ENCODE assay signal across 1 cellular context in the genomic region with DNA sequence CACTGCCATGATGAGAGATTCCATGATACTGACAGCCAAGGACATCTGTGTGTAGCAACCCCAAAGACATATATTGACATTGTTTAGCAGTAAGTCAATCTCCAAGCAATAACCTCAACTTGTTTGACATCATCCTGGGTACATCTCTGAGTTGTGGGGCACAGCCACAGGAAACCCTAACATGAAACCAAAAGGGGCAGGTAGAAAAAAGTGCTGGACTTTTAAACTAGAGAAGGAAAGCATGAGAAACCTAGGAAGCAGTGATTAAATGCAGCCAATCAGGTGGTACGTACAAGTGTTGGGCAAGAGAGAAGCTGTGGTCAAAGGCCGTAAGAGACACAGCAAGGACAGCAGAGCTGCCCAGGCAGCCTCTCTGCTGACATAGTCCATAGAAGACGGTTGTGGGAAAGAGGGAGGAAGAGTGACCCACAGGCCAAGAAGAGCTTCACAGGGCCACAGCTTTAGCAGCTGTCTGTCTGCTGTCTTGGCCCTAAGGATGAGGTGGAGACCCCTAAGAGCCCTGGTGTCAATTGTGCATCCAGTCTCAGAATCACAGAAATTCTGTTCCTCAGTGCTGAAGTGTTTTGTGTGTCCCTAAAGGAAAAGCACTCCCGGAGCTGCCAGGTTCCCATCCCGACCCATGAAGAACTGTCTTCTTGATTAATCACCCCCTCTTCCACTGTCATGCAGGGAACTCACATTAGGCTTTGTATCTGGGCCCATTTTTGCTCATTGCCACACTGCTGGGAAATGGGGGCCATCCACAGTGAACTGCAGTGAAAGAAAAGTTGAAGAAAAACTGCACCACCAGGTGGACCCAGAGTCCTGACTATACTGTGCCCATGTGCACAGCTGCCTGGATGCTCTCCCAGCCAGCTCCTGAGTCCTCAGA.
A peak's percentile ranks its signal among the peaks of the same experiment; 100 is the strongest.
TF ChIP-seq lines count a peak whose summit lies in the region.

No MANE protein-coding gene starts in this region.

TF ChIP-seq in HepG2, 621 proteins besides CTCF, POLR2A, EP300 and RAD21 (continued from another document and continues in another):
- TF ChIP-seq, protein P1, sequence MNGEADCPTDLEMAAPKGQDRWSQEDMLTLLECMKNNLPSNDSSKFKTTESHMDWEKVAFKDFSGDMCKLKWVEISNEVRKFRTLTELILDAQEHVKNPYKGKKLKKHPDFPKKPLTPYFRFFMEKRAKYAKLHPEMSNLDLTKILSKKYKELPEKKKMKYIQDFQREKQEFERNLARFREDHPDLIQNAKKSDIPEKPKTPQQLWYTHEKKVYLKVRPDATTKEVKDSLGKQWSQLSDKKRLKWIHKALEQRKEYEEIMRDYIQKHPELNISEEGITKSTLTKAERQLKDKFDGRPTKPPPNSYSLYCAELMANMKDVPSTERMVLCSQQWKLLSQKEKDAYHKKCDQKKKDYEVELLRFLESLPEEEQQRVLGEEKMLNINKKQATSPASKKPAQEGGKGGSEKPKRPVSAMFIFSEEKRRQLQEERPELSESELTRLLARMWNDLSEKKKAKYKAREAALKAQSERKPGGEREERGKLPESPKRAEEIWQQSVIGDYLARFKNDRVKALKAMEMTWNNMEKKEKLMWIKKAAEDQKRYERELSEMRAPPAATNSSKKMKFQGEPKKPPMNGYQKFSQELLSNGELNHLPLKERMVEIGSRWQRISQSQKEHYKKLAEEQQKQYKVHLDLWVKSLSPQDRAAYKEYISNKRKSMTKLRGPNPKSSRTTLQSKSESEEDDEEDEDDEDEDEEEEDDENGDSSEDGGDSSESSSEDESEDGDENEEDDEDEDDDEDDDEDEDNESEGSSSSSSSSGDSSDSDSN (CRISPR knock-in tag; IDR thresholded peaks at IDR 0.05), result 0 out of 2 replicates have a peak, but pooled peaks have one; percentile 13
- 0 out of 2 replicates have a peak, but pooled peaks have one; percentile 35 for TF ChIP-seq ZNF576 (CRISPR knock-in tag; IDR thresholded peaks at IDR 0.05)
- TF ChIP-seq CEBPG (CRISPR knock-in tag; IDR thresholded peaks at IDR 0.05), result peak; percentile 96
- no peak for TF ChIP-seq ZBTB8A (CRISPR knock-in tag; IDR thresholded peaks at IDR 0.05; ENCODE audit: borderline replicate concordance, low read depth)
- TF ChIP-seq, protein P2, sequence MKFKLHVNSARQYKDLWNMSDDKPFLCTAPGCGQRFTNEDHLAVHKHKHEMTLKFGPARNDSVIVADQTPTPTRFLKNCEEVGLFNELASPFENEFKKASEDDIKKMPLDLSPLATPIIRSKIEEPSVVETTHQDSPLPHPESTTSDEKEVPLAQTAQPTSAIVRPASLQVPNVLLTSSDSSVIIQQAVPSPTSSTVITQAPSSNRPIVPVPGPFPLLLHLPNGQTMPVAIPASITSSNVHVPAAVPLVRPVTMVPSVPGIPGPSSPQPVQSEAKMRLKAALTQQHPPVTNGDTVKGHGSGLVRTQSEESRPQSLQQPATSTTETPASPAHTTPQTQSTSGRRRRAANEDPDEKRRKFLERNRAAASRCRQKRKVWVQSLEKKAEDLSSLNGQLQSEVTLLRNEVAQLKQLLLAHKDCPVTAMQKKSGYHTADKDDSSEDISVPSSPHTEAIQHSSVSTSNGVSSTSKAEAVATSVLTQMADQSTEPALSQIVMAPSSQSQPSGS (CRISPR knock-in tag; IDR thresholded peaks at IDR 0.05), result 0 out of 2 replicates have a peak, but pooled peaks have one; percentile 28
- TF ChIP-seq, protein P3, sequence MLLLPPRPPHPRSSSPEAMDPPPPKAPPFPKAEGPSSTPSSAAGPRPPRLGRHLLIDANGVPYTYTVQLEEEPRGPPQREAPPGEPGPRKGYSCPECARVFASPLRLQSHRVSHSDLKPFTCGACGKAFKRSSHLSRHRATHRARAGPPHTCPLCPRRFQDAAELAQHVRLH (CRISPR knock-in tag; IDR thresholded peaks at IDR 0.05; ENCODE audit: borderline replicate concordance, low read depth), result 0 out of 2 replicates have a peak, but pooled peaks have one; percentile 16
- TF ChIP-seq ZNF430 (CRISPR knock-in tag; IDR thresholded peaks at IDR 0.05), result 0 out of 2 replicates have a peak, but pooled peaks have one; percentile 67
- TF ChIP-seq FOXA1 (IDR thresholded peaks at IDR 0.05), result no peak
- TF ChIP-seq FOXA1 (CRISPR knock-in tag; IDR thresholded peaks at IDR 0.05), result peak; percentile 50; the same call in 1 of the 2 replicates
- peak; percentile 72; the same call in 1 of the 2 replicates for TF ChIP-seq ZNF644 (CRISPR knock-in tag; IDR thresholded peaks at IDR 0.05; ENCODE audit: low read depth)
- TF ChIP-seq, protein P4, sequence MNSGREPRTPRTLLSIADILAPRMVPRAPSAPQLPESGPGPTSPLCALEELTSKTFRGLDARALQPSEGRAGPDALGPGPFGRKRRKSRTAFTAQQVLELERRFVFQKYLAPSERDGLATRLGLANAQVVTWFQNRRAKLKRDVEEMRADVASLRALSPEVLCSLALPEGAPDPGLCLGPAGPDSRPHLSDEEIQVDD (CRISPR knock-in tag; IDR thresholded peaks at IDR 0.05; ENCODE audit: borderline replicate concordance), result no peak
- 0 out of 2 replicates have a peak, but pooled peaks have one; percentile 32 for TF ChIP-seq ZNF354B (CRISPR knock-in tag; IDR thresholded peaks at IDR 0.05)
- 0 out of 2 replicates have a peak, but pooled peaks have one; percentile 61 for TF ChIP-seq KLF9 (CRISPR knock-in tag; IDR thresholded peaks at IDR 0.05; ENCODE audit: low read depth)
- peak; percentile 70; the same call in 1 of the 2 replicates for TF ChIP-seq NFAT5 (CRISPR knock-in tag; IDR thresholded peaks at IDR 0.05)
- peak; percentile 6 for TF ChIP-seq ZEB1 (IDR thresholded peaks at IDR 0.05; ENCODE audit: insufficient replicate concordance, low read depth)
- peak; percentile 58; the same call in 1 of the 2 replicates for TF ChIP-seq KDM5B (CRISPR knock-in tag; IDR thresholded peaks at IDR 0.05; ENCODE audit: borderline replicate concordance)
- TF ChIP-seq ZBTB21 (CRISPR knock-in tag; IDR thresholded peaks at IDR 0.05), result 0 out of 2 replicates have a peak, but pooled peaks have one; percentile 19
- no peak for TF ChIP-seq ZNF160 (CRISPR knock-in tag; IDR thresholded peaks at IDR 0.05)
- TF ChIP-seq ZBTB7B (CRISPR knock-in tag; IDR thresholded peaks at IDR 0.05), result no peak
- peak; percentile 16; the same call in 1 of the 2 replicates for TF ChIP-seq MIER3 (CRISPR knock-in tag; IDR thresholded peaks at IDR 0.05; ENCODE audit: borderline replicate concordance)
- peak; percentile 19; the same call in 1 of the 2 replicates for TF ChIP-seq ELF3 (CRISPR knock-in tag; IDR thresholded peaks at IDR 0.05)
- TF ChIP-seq, protein P5, sequence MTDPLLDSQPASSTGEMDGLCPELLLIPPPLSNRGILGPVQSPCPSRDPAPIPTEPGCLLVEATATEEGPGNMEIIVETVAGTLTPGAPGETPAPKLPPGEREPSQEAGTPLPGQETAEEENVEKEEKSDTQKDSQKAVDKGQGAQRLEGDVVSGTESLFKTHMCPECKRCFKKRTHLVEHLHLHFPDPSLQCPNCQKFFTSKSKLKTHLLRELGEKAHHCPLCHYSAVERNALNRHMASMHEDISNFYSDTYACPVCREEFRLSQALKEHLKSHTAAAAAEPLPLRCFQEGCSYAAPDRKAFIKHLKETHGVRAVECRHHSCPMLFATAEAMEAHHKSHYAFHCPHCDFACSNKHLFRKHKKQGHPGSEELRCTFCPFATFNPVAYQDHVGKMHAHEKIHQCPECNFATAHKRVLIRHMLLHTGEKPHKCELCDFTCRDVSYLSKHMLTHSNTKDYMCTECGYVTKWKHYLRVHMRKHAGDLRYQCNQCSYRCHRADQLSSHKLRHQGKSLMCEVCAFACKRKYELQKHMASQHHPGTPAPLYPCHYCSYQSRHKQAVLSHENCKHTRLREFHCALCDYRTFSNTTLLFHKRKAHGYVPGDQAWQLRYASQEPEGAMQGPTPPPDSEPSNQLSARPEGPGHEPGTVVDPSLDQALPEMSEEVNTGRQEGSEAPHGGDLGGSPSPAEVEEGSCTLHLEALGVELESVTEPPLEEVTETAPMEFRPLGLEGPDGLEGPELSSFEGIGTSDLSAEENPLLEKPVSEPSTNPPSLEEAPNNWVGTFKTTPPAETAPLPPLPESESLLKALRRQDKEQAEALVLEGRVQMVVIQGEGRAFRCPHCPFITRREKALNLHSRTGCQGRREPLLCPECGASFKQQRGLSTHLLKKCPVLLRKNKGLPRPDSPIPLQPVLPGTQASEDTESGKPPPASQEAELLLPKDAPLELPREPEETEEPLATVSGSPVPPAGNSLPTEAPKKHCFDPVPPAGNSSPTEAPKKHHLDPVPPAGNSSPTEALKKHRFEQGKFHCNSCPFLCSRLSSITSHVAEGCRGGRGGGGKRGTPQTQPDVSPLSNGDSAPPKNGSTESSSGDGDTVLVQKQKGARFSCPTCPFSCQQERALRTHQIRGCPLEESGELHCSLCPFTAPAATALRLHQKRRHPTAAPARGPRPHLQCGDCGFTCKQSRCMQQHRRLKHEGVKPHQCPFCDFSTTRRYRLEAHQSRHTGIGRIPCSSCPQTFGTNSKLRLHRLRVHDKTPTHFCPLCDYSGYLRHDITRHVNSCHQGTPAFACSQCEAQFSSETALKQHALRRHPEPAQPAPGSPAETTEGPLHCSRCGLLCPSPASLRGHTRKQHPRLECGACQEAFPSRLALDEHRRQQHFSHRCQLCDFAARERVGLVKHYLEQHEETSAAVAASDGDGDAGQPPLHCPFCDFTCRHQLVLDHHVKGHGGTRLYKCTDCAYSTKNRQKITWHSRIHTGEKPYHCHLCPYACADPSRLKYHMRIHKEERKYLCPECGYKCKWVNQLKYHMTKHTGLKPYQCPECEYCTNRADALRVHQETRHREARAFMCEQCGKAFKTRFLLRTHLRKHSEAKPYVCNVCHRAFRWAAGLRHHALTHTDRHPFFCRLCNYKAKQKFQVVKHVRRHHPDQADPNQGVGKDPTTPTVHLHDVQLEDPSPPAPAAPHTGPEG (CRISPR knock-in tag; IDR thresholded peaks at IDR 0.05), result 0 out of 2 replicates have a peak, but pooled peaks have one; percentile 45
- 0 out of 2 replicates have a peak, but pooled peaks have one; percentile 6 for TF ChIP-seq BHLHE40 (IDR thresholded peaks at IDR 0.05; ENCODE audit: low read length)
- TF ChIP-seq MAZ (IDR thresholded peaks at IDR 0.05; ENCODE audit: borderline replicate concordance, low read depth, low read length), result no peak; the same call in 1 of the 2 replicates
- 0 out of 2 replicates have a peak, but pooled peaks have one; percentile 33 for TF ChIP-seq MAZ (CRISPR knock-in tag; IDR thresholded peaks at IDR 0.05; ENCODE audit: low read depth)
- no peak for TF ChIP-seq FOXP1 (IDR thresholded peaks at IDR 0.05)
- TF ChIP-seq FOXP1 (CRISPR knock-in tag; IDR thresholded peaks at IDR 0.05), result peak; percentile 4; the same call in 1 of the 2 replicates
- TF ChIP-seq NFYC (CRISPR knock-in tag; IDR thresholded peaks at IDR 0.05), result peak; percentile 57
- TF ChIP-seq, protein P6, sequence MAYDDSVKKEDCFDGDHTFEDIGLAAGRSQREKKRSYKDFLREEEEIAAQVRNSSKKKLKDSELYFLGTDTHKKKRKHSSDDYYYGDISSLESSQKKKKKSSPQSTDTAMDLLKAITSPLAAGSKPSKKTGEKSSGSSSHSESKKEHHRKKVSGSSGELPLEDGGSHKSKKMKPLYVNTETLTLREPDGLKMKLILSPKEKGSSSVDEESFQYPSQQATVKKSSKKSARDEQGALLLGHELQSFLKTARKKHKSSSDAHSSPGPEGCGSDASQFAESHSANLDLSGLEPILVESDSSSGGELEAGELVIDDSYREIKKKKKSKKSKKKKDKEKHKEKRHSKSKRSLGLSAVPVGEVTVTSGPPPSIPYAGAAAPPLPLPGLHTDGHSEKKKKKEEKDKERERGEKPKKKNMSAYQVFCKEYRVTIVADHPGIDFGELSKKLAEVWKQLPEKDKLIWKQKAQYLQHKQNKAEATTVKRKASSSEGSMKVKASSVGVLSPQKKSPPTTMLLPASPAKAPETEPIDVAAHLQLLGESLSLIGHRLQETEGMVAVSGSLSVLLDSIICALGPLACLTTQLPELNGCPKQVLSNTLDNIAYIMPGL (CRISPR knock-in tag; IDR thresholded peaks at IDR 0.05; ENCODE audit: borderline replicate concordance in 1 of 2, low read depth in 1 of 2), result peak in 1 of 2 experiments; percentile 13; a peak in 2 of 4 replicates
- TF ChIP-seq ERF (CRISPR knock-in tag; IDR thresholded peaks at IDR 0.05), result 0 out of 2 replicates have a peak, but pooled peaks have one; percentile 13
- no peak for TF ChIP-seq ZNF496 (CRISPR knock-in tag; IDR thresholded peaks at IDR 0.05; ENCODE audit: insufficient replicate concordance)
- TF ChIP-seq SRSF4 (IDR thresholded peaks at IDR 0.05; ENCODE audit: low read depth, low read length, poor library complexity, severe bottlenecking), result no peak
- TF ChIP-seq ZNF788 (CRISPR knock-in tag; IDR thresholded peaks at IDR 0.05; ENCODE audit: borderline replicate concordance), result 0 out of 2 replicates have a peak, but pooled peaks have one; percentile 50
